1 cellular context compared by ENCODE assay signal in the genomic region with DNA sequence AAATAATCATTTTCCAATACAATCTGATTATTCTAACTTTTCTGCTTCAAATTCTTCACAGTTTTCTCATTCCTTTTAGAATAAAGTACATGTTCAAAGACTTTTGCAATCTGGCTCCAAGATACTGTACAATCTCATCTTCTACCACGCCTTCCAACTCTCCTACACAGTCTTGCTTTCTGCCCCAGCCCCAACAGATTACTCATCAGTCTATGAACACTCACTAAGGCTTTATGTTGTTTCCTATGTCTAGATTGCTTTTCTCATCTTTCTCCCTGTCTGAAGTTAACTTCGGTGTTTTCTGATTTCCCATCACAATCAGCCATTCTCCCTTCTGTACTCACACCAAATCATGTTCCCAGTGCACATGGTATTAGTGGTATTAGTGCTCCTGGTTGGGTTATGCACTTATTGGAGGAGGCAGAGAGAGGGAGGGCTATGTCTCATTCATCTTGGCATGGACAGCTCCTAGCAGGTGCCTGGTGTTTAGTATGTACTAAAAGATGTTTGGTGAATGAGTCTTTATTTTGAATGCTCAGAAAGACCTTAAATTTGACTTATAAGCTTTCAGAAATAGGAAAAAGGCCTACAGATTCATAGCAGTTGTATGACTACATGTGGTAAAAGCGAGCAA.
TF ChIP-seq lines count a peak whose summit lies in the region.

No MANE protein-coding gene starts in this region.

TF ChIP-seq in HEK293, 187 proteins besides CTCF, POLR2A, EP300 and RAD21 (continued from another document):
- no peak for TF ChIP-seq ZNF518A (tag by site-specific recombination; conservative IDR thresholded peaks at IDR 0.05; ENCODE audit: low read depth)
- no peak for TF ChIP-seq EGR2 (tag by site-specific recombination; IDR thresholded peaks at IDR 0.05; ENCODE audit: low read depth)
- peak; percentile 89 for TF ChIP-seq REST (tag by site-specific recombination; IDR thresholded peaks at IDR 0.05)
- no peak for TF ChIP-seq TCF7L2 (IDR thresholded peaks at IDR 0.05; ENCODE audit: borderline replicate concordance, low read depth, low read length)
- TF ChIP-seq ZNF621 (tag by site-specific recombination; IDR thresholded peaks at IDR 0.05): no peak
- no peak for TF ChIP-seq ZNF747 (tag by site-specific recombination; IDR thresholded peaks at IDR 0.05)
- TF ChIP-seq ZSCAN18 (tag by site-specific recombination; IDR thresholded peaks at IDR 0.05): no peak
- TF ChIP-seq ZNF184 (tag by site-specific recombination; IDR thresholded peaks at IDR 0.05): no peak
- no peak for TF ChIP-seq ZNF658 (tag by site-specific recombination; IDR thresholded peaks at IDR 0.05)
- TF ChIP-seq ZNF677 (tag by site-specific recombination; IDR thresholded peaks at IDR 0.05): no peak
- no peak for TF ChIP-seq ZNF19 (tag by site-specific recombination; IDR thresholded peaks at IDR 0.05; ENCODE audit: low read depth)
- TF ChIP-seq ZNF221 (tag by site-specific recombination; IDR thresholded peaks at IDR 0.05; ENCODE audit: borderline replicate concordance): no peak
- no peak for TF ChIP-seq ZNF324 (tag by site-specific recombination; IDR thresholded peaks at IDR 0.05)
